ENCODE assay signal across 18 cellular contexts in genomic region chr10:113433711-113434110, GRCh38.
DNase-seq lines count a peak whose midpoint lies in the region; ATAC-seq and TF ChIP-seq lines count a peak whose summit lies in the region.
"Had no signal": no experiment of that assay in that cellular context is flagged by ENCODE, and none has a peak within 500 bp of the region (broad histone marks: within the 10 kb centered on the region; RNA-seq: fewer than 3 reads in every experiment).

No MANE protein-coding gene starts in this region.

- intact Hi-C loops in thyroid gland (cut with DNase I), result no loop called here
- intact Hi-C loops in left colon (cut with DNase I, micrococcal nuclease), result no loop called here

- TF ChIP-seq POLR2A in thyroid gland (IDR thresholded peaks at IDR 0.05), result no peak

- peak; percentile 2 for DNase-seq in NCI-H2227 (lab: John Stamatoyannopoulos, UW; ENCODE audit: unreplicated experiment)
- no peak for DNase-seq in NCI-H2227 treated with DMSO at 0.1 percent for 48 hours (lab: John Stamatoyannopoulos, UW)
- DNase-seq in COR-L47 (lab: John Stamatoyannopoulos, UW), result peak; percentile 31
- DNase-seq in NCI-H748 treated with DMSO at 0.1 percent for 48 hours (lab: John Stamatoyannopoulos, UW), result peak; percentile 25
- DNase-seq in left lobe of liver (ENCODE audit: low spot score), result no peak
- DNase-seq in thyroid gland, result no peak
- no peak for DNase-seq in left colon
- DNase-seq in GM03348 (ENCODE audit: low spot score), result no peak
- DNase-seq: CD4-positive, alpha-beta memory T cell; GF-D8; NCI-H1930; NCI-H2171 treated with DMSO at 0.1 percent for 48 hours; NCI-H510A treated with DMSO at 0.1 percent for 48 hours; Peyer's patch had no signal

- no peak overlapping the region for H3K27ac ChIP-seq in thyroid gland
- H3K27ac ChIP-seq: BLaER1, KMS-11, Peyer's patch had no signal

- no peaks in the 10 kb centered on the region for H3K9me3 ChIP-seq in thyroid gland
- H3K9me3 ChIP-seq: BLaER1, Peyer's patch had no signal

- no peaks in the 10 kb centered on the region for H3K27me3 ChIP-seq in thyroid gland
- H3K27me3 ChIP-seq: BLaER1, Peyer's patch had no signal

- 44 to 93% methylated on average over 2 of the region's 2 CpGs for WGBS in thyroid gland, 2 donors

- peak; percentile 14 for ATAC-seq in left lobe of liver
- no peak for ATAC-seq in left colon
- ATAC-seq: GM12878, Right ventricle myocardium inferior had no signal

- no peak for TF ChIP-seq CTCF in thyroid gland (IDR thresholded peaks at IDR 0.05)

- no peak overlapping the region for H3K4me3 ChIP-seq in thyroid gland (replicated peaks in 1 of 3)
- H3K4me3 ChIP-seq: BLaER1, GM12878, Peyer's patch had no signal

- no peaks in the 10 kb centered on the region for H3K4me1 ChIP-seq in thyroid gland
- H3K4me1 ChIP-seq: BLaER1, Peyer's patch had no signal

- H3K36me3 ChIP-seq in thyroid gland, result no peaks in the 10 kb centered on the region
- H3K36me3 ChIP-seq: BLaER1, Peyer's patch had no signal

Comparison
In these comparisons a context has a peak if more than half of its experiments do, and no peak if none do; other contexts are left out.
1. DNase-seq: peak in NCI-H2227 (single experiment), COR-L47 (single experiment) and NCI-H748 treated with DMSO at 0.1 percent for 48 hours (single experiment); none in NCI-H2227 treated with DMSO at 0.1 percent for 48 hours (single experiment), left lobe of liver (single experiment), thyroid gland (0 of 2), left colon (0 of 2) and GM03348 (single experiment).